In genomic region chr5:145539201-145539600, GRCh38 we compare ENCODE assay signal across 27 cellular contexts.
"Had no signal": no experiment of that assay in that cellular context is flagged by ENCODE, and none has a peak within 500 bp of the region (broad histone marks: within the 10 kb centered on the region; RNA-seq: fewer than 3 reads in every experiment).

No MANE protein-coding gene starts in this region.

- DNase-seq: nephron progenitor cell; nucleus accumbens; pancreas; right cardiac atrium; right lobe of liver; sigmoid colon; small intestine; stimulated activated CD4-positive, alpha-beta T cell treated with anti-CD3 and anti-CD28 coated beads, Interleukin-15, amount 100 ng/mL, for 24 hours; stimulated activated CD4-positive, alpha-beta T cell treated with anti-CD3 and anti-CD28 coated beads, Interleukin-2, amount 100 ng/mL, for 24 hours; stimulated activated CD4-positive, alpha-beta T cell treated with anti-CD3 and anti-CD28 coated beads, Interleukin-2, amount 100 ng/mL, for 48 hours; stimulated activated CD4-positive, alpha-beta T cell treated with anti-CD3 and anti-CD28 coated beads, Interleukin-4, amount 100 ng/mL, for 24 hours; stimulated activated naive B cell treated with anti-CD40 and anti-IgM and Interleukin-4, amounts not matched to agents 10 μg/mL and 1 μg/mL and 100 μg/mL, for 72 hours; stimulated activated naive CD4-positive, alpha-beta T cell treated with Interleukin-2 at 50 U/mL for 16 hours; stomach; thyroid gland; trophoblast cell; upper lobe of left lung had no signal

- H3K36me3 ChIP-seq: neutrophil, pancreas, prostate gland, right lobe of liver, sigmoid colon, stomach, thoracic aorta, thyroid gland, tibial nerve, upper lobe of left lung, vagina had no signal

- H3K4me1 ChIP-seq: pancreas, prostate gland, right lobe of liver, sigmoid colon, thyroid gland, tibial nerve, upper lobe of left lung, vagina had no signal

- H3K4me3 ChIP-seq: pancreas, prostate gland, right lobe of liver, sigmoid colon, stomach, thoracic aorta, thyroid gland, tibial nerve, upper lobe of left lung, vagina had no signal

- H3K27me3 ChIP-seq: neutrophil, pancreas, right lobe of liver, sigmoid colon, stomach, thyroid gland, tibial nerve, upper lobe of left lung, vagina had no signal

- H3K36me3 Mint-ChIP-seq: natural killer cell treated with Interleukin-12 subunit alpha and Interleukin-12 subunit beta and Interleukin-15 and Interleukin-18, amount 100 ng/mL, for 72 hours; stimulated activated effector memory CD8-positive, alpha-beta T cell treated with anti-CD3 and anti-CD28 coated beads, Interleukin-12 subunit alpha, Interleukin-12 subunit beta, amount 100 ng/mL, for 72 hours; stimulated activated naive B cell treated with anti-CD40 and anti-IgM and Interleukin-4, amounts not matched to agents 10 μg/mL and 1 μg/mL and 100 μg/mL, for 72 hours had no signal

- H3K9me3 ChIP-seq: neutrophil, pancreas, prostate gland, right lobe of liver, thyroid gland had no signal

- H3K4me1 Mint-ChIP-seq: nephron progenitor cell; neural crest cell; stimulated activated effector memory CD8-positive, alpha-beta T cell treated with anti-CD3 and anti-CD28 coated beads, Interleukin-12 subunit alpha, Interleukin-12 subunit beta, amount 100 ng/mL, for 72 hours; stimulated activated naive B cell treated with anti-CD40 and anti-IgM and Interleukin-4, amounts not matched to agents 10 μg/mL and 1 μg/mL and 100 μg/mL, for 72 hours had no signal

- H3K27me3 Mint-ChIP-seq: natural killer cell treated with Interleukin-12 subunit alpha and Interleukin-12 subunit beta and Interleukin-15 and Interleukin-18, amount 100 ng/mL, for 72 hours; stimulated activated naive B cell treated with anti-CD40 and anti-IgM and Interleukin-4, amounts not matched to agents 10 μg/mL and 1 μg/mL and 100 μg/mL, for 72 hours; stimulated activated naive CD8-positive, alpha-beta T cell treated with anti-CD3 and anti-CD28 coated beads, Interleukin-15, Interleukin-2, amounts not matched to agents 100 ng/mL and 50 ng/mL, for 24 hours had no signal

- H3K4me3 Mint-ChIP-seq: natural killer cell treated with Interleukin-12 subunit alpha and Interleukin-12 subunit beta and Interleukin-15 and Interleukin-18, amount 100 ng/mL, for 72 hours; nephron progenitor cell; neural crest cell; stimulated activated effector memory CD8-positive, alpha-beta T cell treated with anti-CD3 and anti-CD28 coated beads, Interleukin-12 subunit alpha, Interleukin-12 subunit beta, amount 100 ng/mL, for 72 hours; stimulated activated naive B cell treated with anti-CD40 and anti-IgM and Interleukin-4, amounts not matched to agents 10 μg/mL and 1 μg/mL and 100 μg/mL, for 72 hours; stimulated activated naive CD8-positive, alpha-beta T cell treated with anti-CD3 and anti-CD28 coated beads, Interleukin-15, Interleukin-2, amounts not matched to agents 100 ng/mL and 50 ng/mL, for 24 hours had no signal

- H3K27ac Mint-ChIP-seq: natural killer cell treated with Interleukin-12 subunit alpha and Interleukin-12 subunit beta and Interleukin-15 and Interleukin-18, amount 100 ng/mL, for 72 hours; nephron progenitor cell; stimulated activated effector memory CD8-positive, alpha-beta T cell treated with anti-CD3 and anti-CD28 coated beads, Interleukin-12 subunit alpha, Interleukin-12 subunit beta, amount 100 ng/mL, for 72 hours; stimulated activated naive B cell treated with anti-CD40 and anti-IgM and Interleukin-4, amounts not matched to agents 10 μg/mL and 1 μg/mL and 100 μg/mL, for 72 hours; stimulated activated naive CD8-positive, alpha-beta T cell treated with anti-CD3 and anti-CD28 coated beads, Interleukin-15, Interleukin-2, amounts not matched to agents 100 ng/mL and 50 ng/mL, for 24 hours had no signal

- FAIRE-seq: urothelium cell line had no signal

- H3K27ac ChIP-seq: neutrophil, pancreas, prostate gland, right lobe of liver, sigmoid colon, stomach, thoracic aorta, thyroid gland, tibial nerve, upper lobe of left lung, vagina had no signal
